Comparison of ENCODE assay signal across 8 cellular contexts in the genomic region with DNA sequence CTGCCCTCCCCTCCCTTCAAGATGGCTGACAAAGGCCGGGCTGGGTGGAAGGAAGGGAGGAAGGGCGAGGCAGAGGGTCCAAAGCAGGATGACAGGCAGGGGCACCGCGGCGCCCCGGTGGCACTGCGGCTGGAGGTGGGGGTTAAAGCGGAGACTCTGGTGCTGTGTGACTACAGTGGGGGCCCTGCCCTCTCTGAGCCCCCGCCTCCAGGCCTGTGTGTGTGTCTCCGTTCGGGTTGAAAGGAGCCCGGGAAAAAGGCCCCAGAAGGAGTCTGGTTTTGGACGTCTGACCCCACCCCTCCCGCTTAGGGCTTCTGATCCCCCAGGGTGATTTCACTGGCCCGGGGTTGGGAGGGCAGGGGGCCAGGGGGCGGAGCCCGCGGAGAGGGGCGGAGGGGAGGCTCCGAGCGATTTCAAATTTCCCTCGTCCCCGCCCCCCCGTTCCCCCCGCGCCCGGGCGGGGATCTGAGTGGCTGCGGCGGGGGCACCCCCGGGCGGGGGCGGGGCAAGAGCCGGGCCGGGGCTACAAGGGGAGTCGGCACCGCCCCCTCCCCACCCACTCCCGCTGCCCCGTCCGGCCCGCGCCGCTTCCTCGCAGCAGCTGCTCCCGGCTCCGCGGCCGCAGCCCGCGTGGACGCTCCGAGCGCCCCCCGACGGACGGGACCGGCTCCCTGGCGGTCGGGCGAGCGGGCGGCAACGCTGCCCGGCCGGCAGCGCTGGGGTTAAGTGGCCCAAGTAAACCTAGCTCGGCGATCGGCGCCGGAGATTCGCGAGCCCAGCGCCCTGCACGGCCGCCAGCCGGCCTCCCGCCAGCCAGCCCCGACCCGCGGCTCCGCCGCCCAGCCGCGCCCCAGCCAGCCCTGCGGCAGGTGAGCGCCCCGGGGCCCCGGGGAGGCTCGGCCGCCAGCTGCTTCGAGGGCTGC. TPM values are rescaled to one million over a fixed set of nuclear protein-coding genes. Genes with fewer than 3 reads are reported as not detected.
DNase-seq lines count a peak whose midpoint lies in the region; ATAC-seq and TF ChIP-seq lines count a peak whose summit lies in the region.

Gene DNMT3B (plus strand): TSS at position 555 of the 923 bp plus-strand sequence. CDS start 17,939 bp downstream, outside the sequence.

- no peaks in the 10 kb centered on the region for H3K79me2 ChIP-seq in parathyroid adenoma

- H3K9ac ChIP-seq in SK-N-MC (ENCODE audit: insufficient read length) = peak within 1 kb of the TSS; percentile 70
- H3K9ac ChIP-seq in parathyroid adenoma = peak within 1 kb of the TSS; percentile 61

- no peak within 1 kb of the TSS for H3K27ac Mint-ChIP-seq in activated naive CD4-positive, alpha-beta T cell treated with anti-CD3 and anti-CD28 coated beads, Interleukin-2, amount 50 U/mL, for 24 hours
- H3K27ac Mint-ChIP-seq in type B pancreatic cell = peak within 1 kb of the TSS; percentile 82

- DNase-seq in Caki2 (ENCODE audit: low read depth) = peak; percentile 80
- no peak for DNase-seq in SK-N-MC (ENCODE audit: low read depth, low spot score)
- peak; percentile 90 for DNase-seq in Right ventricle myocardium superior
- peak; percentile 93 for DNase-seq in type B pancreatic cell (ENCODE audit: extremely low spot score, unreplicated experiment)

- H3K36me3 ChIP-seq in KOPT-K1 (ENCODE audit: insufficient read depth, low read length) (peaks cover 7% of the 10 kb centered on the region; the same call in 1 of the 2 replicates), SK-N-MC (ENCODE audit: insufficient read depth, low read length) (no peaks in the 10 kb centered on the region), parathyroid adenoma (ENCODE audit: control insufficient read depth, insufficient read depth, low read length) (no peaks in the 10 kb centered on the region)

- H3K36me3 Mint-ChIP-seq in activated naive CD4-positive, alpha-beta T cell treated with anti-CD3 and anti-CD28 coated beads, Interleukin-2, amount 50 U/mL, for 24 hours = no peaks in the 10 kb centered on the region
- no peaks in the 10 kb centered on the region for H3K36me3 Mint-ChIP-seq in type B pancreatic cell

- H3K9me3 ChIP-seq in KOPT-K1 (ENCODE audit: insufficient read depth, low read length, poor library complexity, severe bottlenecking) (no peaks in the 10 kb centered on the region), SK-N-MC (ENCODE audit: low read depth, low read length) (no peaks in the 10 kb centered on the region), parathyroid adenoma (ENCODE audit: control insufficient read depth, low read length) (no peaks in the 10 kb centered on the region)

- peak within 1 kb of the TSS; percentile 99 for H3K4me2 ChIP-seq in parathyroid adenoma (ENCODE audit: low read length)

- ATAC-seq in GM21423 (IDR thresholded peaks at IDR 0.05; ENCODE audit: unreplicated experiment) (peak; percentile 63), Right ventricle myocardium superior (ENCODE audit: poor library complexity) (peak; percentile 95)

- in situ Hi-C loops in Caki2 (cut with HindIII; ENCODE audit: low pct_unique_long_range_greater_than_20kb, low sequenced_read_pairs) = no loop called here

- peaks cover 11% of the 10 kb centered on the region for H3K4me1 Mint-ChIP-seq in activated naive CD4-positive, alpha-beta T cell treated with anti-CD3 and anti-CD28 coated beads, Interleukin-2, amount 50 U/mL, for 24 hours
- peaks cover 29% of the 10 kb centered on the region for H3K4me1 Mint-ChIP-seq in type B pancreatic cell (ENCODE audit: unreplicated experiment)

- peak within 1 kb of the TSS; percentile 81 for H3K27ac ChIP-seq in KOPT-K1 (ENCODE audit: low read depth, low read length, poor library complexity, severe bottlenecking)
- H3K27ac ChIP-seq in SK-N-MC = no peak within 1 kb of the TSS
- H3K27ac ChIP-seq in parathyroid adenoma = no peak within 1 kb of the TSS

- H3K4me3 Mint-ChIP-seq in activated naive CD4-positive, alpha-beta T cell treated with anti-CD3 and anti-CD28 coated beads, Interleukin-2, amount 50 U/mL, for 24 hours = peak within 1 kb of the TSS; percentile 88
- peak within 1 kb of the TSS; percentile 98 for H3K4me3 Mint-ChIP-seq in type B pancreatic cell

- peaks cover 7% of the 10 kb centered on the region for H3K4me1 ChIP-seq in parathyroid adenoma

- TF ChIP-seq CTCF in parathyroid adenoma (IDR thresholded peaks at IDR 0.05) (no peak), type B pancreatic cell (conservative IDR thresholded peaks at IDR 0.05) (peak; percentile 62)

- H3K4me3 ChIP-seq in SK-N-MC (peak within 1 kb of the TSS; percentile 80), parathyroid adenoma (ENCODE audit: low read depth, low read length) (peak within 1 kb of the TSS; percentile 78)

- H3K27me3 Mint-ChIP-seq in activated naive CD4-positive, alpha-beta T cell treated with anti-CD3 and anti-CD28 coated beads, Interleukin-2, amount 50 U/mL, for 24 hours = no peaks in the 10 kb centered on the region
- peaks cover 5% of the 10 kb centered on the region for H3K27me3 Mint-ChIP-seq in type B pancreatic cell

- peak within 1 kb of the TSS; percentile 100 for H2AFZ ChIP-seq in parathyroid adenoma

- H3K9me3 Mint-ChIP-seq in activated naive CD4-positive, alpha-beta T cell treated with anti-CD3 and anti-CD28 coated beads, Interleukin-2, amount 50 U/mL, for 24 hours = no peaks in the 10 kb centered on the region
- no peaks in the 10 kb centered on the region for H3K9me3 Mint-ChIP-seq in type B pancreatic cell

- H3K27me3 ChIP-seq in parathyroid adenoma (ENCODE audit: control insufficient read depth, insufficient read depth, low read length) = no peaks in the 10 kb centered on the region

- intact Hi-C loops in Right ventricle myocardium superior (cut with DNase I) = no loop called here

RNA-seq across cellular contexts. Expression of gene DNMT3B, which starts in this region (rescaled TPM):
- total RNA-seq in Caki2 (2014; rRNA removed; shearing (Covaris generic); ENCODE audit: low replicate concordance) = 52.7 and 54.1 TPM in 2 replicates
- total RNA-seq in Right ventricle myocardium superior (0.22 TPM), type B pancreatic cell (ENCODE audit: low replicate concordance) (18.2 and 19.7 TPM in 2 replicates)

Comparison
In these comparisons a context has a peak if more than half of its experiments do, and no peak if none do; other contexts are left out.
1. RNA of gene DNMT3B (total RNA-seq): 52.7 to 54.1 TPM in Caki2 and 18.2 to 19.7 TPM in type B pancreatic cell; 0.22 TPM in Right ventricle myocardium superior (single experiment); every median in the first group is over 10 times any median in the second.
2. Peak in DNase-seq and ATAC-seq in Right ventricle myocardium superior; RNA of the gene not detected or under 1 TPM.